22 cellular contexts compared by ENCODE assay signal in the genomic region with DNA sequence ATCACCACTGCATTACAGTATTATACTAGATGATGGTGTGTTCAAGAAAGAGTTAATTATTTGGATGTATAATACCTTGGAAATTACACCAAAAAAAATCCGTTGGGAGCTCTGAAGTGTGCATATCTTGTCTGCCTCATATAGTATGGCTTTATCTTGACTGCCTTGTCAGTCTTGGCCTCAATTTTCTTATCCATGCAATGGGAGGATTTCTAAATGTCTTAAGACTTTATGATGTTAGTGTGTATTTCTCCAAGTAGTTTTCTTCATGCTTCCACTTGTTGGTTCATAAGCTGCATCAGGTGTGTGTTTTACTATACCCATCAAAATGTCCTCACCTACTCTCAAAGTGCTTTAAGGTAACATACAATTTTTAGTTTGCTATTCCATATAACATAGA.
"Had no signal": no experiment of that assay in that cellular context is flagged by ENCODE, and none has a peak within 500 bp of the region (broad histone marks: within the 10 kb centered on the region; RNA-seq: fewer than 3 reads in every experiment).

No MANE protein-coding gene starts in this region.

- H3K27ac Mint-ChIP-seq: activated B cell treated with CpG ODN at 0.5 μM for 24 hours; activated CD4-positive, alpha-beta memory T cell treated with anti-CD3 and anti-CD28 coated beads for 36 hours; activated naive CD4-positive, alpha-beta T cell treated with anti-CD3 and anti-CD28 coated beads, Interleukin-2, amount 50 U/mL, for 72 hours; activated T-helper 1 cell treated with anti-CD3 and anti-CD28 coated beads, Interleukin-12 subunit alpha, Interleukin-12 subunit beta, Interleukin-2, Interleukin-4 antibody, amounts not matched to agents 30 ng/mL and 10 ng/mL and 1 ng/mL, durations not matched to agents 14 hours and 24 hours and 36 hours; neural progenitor cell had no signal

- H3K4me1 Mint-ChIP-seq: neural progenitor cell had no signal

- H3K27me3 ChIP-seq: adrenal gland, breast epithelium, neural progenitor cell, sigmoid colon, tibial nerve, vagina had no signal

- H3K36me3 Mint-ChIP-seq: activated CD4-positive, alpha-beta memory T cell treated with anti-CD3 and anti-CD28 coated beads for 36 hours; activated naive CD4-positive, alpha-beta T cell treated with anti-CD3 and anti-CD28 coated beads, Interleukin-2, amount 50 U/mL, for 72 hours; naive B cell; neural progenitor cell had no signal

- H2AFZ ChIP-seq: neural progenitor cell had no signal

- H3K4me2 ChIP-seq: neural progenitor cell had no signal

- DNase-seq: activated B cell treated with CpG ODN at 0.5 μM for 24 hours; activated CD4-positive, alpha-beta memory T cell treated with anti-CD3 and anti-CD28 coated beads for 36 hours; activated CD4-positive, alpha-beta T cell treated with anti-CD3 and anti-CD28 coated beads for 4 hours; activated gamma-delta T cell treated with Interleukin-2 at 50 U/mL for 16 hours; activated T-cell treated with anti-CD3 and anti-CD28 coated beads for 4 hours; cortex of kidney; effector CD4-positive, alpha-beta T cell; left ventricle myocardium superior; naive B cell; sigmoid colon; stimulated activated naive CD4-positive, alpha-beta T cell treated with Interleukin-2 at 50 U/mL for 16 hours had no signal

- H3K4me3 ChIP-seq: adrenal gland, breast epithelium, mucosa of descending colon, neural progenitor cell, prostate gland, sigmoid colon, tibial nerve, vagina had no signal

- H3K27me3 Mint-ChIP-seq: activated B cell treated with CpG ODN at 0.5 μM for 24 hours; activated CD4-positive, alpha-beta memory T cell treated with anti-CD3 and anti-CD28 coated beads for 36 hours; naive B cell had no signal

- H3K9ac ChIP-seq: neural progenitor cell had no signal

- H3K9me3 ChIP-seq: adrenal gland, breast epithelium, mucosa of descending colon, prostate gland, sigmoid colon, tibial nerve, vagina had no signal

- H3K36me3 ChIP-seq: adrenal gland, breast epithelium, neural progenitor cell, prostate gland, sigmoid colon, tibial nerve, vagina had no signal

- FAIRE-seq: astrocyte, frontal cortex had no signal

- H3K4me3 Mint-ChIP-seq: activated B cell treated with CpG ODN at 0.5 μM for 24 hours; activated CD4-positive, alpha-beta memory T cell treated with anti-CD3 and anti-CD28 coated beads for 36 hours; activated T-helper 1 cell treated with anti-CD3 and anti-CD28 coated beads, Interleukin-12 subunit alpha, Interleukin-12 subunit beta, Interleukin-2, Interleukin-4 antibody, amounts not matched to agents 30 ng/mL and 10 ng/mL and 1 ng/mL, durations not matched to agents 14 hours and 24 hours and 36 hours; neural progenitor cell had no signal

- H3K9me3 Mint-ChIP-seq: activated B cell treated with CpG ODN at 0.5 μM for 24 hours; activated CD4-positive, alpha-beta memory T cell treated with anti-CD3 and anti-CD28 coated beads for 36 hours; activated naive CD4-positive, alpha-beta T cell treated with anti-CD3 and anti-CD28 coated beads, Interleukin-2, amount 50 U/mL, for 72 hours; activated T-helper 1 cell treated with anti-CD3 and anti-CD28 coated beads, Interleukin-12 subunit alpha, Interleukin-12 subunit beta, Interleukin-2, Interleukin-4 antibody, amounts not matched to agents 30 ng/mL and 10 ng/mL and 1 ng/mL, durations not matched to agents 14 hours and 24 hours and 36 hours; naive B cell; neural progenitor cell had no signal

- H3K27ac ChIP-seq: breast epithelium, neural progenitor cell, prostate gland, vagina had no signal

- ATAC-seq: activated naive CD4-positive, alpha-beta T cell treated with anti-CD3 and anti-CD28 coated beads, Interleukin-2, amount 50 U/mL, for 72 hours had no signal

- H3K4me1 ChIP-seq: breast epithelium, neural progenitor cell, prostate gland, sigmoid colon had no signal
